Comparison of ENCODE assay signal across 13 cellular contexts in the genomic region with DNA sequence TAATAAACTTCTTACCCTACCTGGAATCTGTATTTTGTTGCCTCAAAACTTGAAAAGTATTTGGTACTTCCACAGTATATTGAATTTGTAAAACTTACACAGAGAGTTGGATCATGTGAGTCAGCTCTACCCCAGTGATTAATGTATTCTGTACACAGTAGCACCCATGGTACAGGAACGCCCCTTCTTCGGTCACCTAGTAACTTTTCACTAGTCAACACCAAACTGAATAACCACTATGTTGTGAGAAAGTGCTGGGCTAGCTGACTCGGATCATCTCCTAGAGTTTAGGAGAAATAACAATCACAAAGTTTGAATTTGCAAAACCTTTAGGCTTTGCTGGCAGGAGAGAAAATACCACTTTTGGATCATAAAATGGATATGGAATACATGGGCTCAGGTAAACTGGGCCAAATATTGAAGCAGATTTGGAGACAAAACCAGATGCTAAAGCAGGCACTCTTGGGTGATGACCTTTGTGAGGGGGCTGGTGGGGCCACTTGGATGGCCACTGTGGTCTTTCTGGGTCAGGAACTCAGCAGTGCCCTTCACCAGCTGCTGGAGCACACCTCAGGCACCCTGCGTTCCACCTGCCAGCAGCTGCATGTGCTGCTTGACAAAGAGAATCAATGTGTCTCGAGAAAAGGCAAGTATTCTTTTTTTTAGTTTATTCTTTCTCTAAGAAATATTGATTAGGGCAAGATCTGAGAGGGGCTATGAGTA. TPM values are rescaled to one million over a fixed set of nuclear protein-coding genes. Genes with fewer than 3 reads are reported as not detected.
DNase-seq lines count a peak whose midpoint lies in the region; ATAC-seq lines count a peak whose summit lies in the region.
"Had no signal": no experiment of that assay in that cellular context is flagged by ENCODE, and none has a peak within 500 bp of the region (broad histone marks: within the 10 kb centered on the region; RNA-seq: fewer than 3 reads in every experiment).

DTHD1 (plus strand) TSS at position 233 of the 723 bp plus-strand sequence; CDS start at position 376, 143 bp downstream.

- no peaks in the 10 kb centered on the region for H3K36me3 Mint-ChIP-seq in T-cell

- no peaks in the 10 kb centered on the region for H3K9me3 ChIP-seq in esophagus (ENCODE audit: control insufficient read depth in 2 of 2, insufficient read depth in 1 of 2, low read depth in 1 of 2, low read length in 1 of 2)

- H3K4me3 Mint-ChIP-seq in T-cell = peak within 1 kb of the TSS; percentile 57 to 71 (median 65)

- peak within 1 kb of the TSS; percentile 41 to 62 for H3K27ac ChIP-seq in esophagus (ENCODE audit: low read depth in 2 of 2, low read length in 1 of 2)
- H3K27ac ChIP-seq: HL-60 had no signal

- ATAC-seq in T-cell (replicated peaks in 1 of 4) = no peak
- peak; percentile 71 for ATAC-seq in stimulated activated naive CD8-positive, alpha-beta T cell treated with anti-CD3 and anti-CD28 coated beads, Interleukin-15, Interleukin-2, amounts not matched to agents 100 U/mL and 50 U/mL, for 24 hours
- ATAC-seq in GM18861 (IDR thresholded peaks at IDR 0.05; ENCODE audit: unreplicated experiment) = no peak

- CTCF ChIA-PET in T-cell (lab: Charles Lee) = interaction anchor here (0.6 to 1.5 kb wide), 4 partner anchors 14 to 1289 kb away, joined by 3 to 5 read pairs (median 4); no protein-coding TSS in a partner anchor

- POLR2A ChIA-PET in T-cell (lab: Charles Lee) = interaction anchor here in 1 of 2 donors (0.6 to 1.4 kb wide), 3 partner anchors 37 to 41 kb away, joined by 3 to 10 read pairs (median 4); partner anchors contain the start of gene ARAP2

- peaks cover 0 to 3% (median 0%) of the 10 kb centered on the region in 3 donors for H3K9me3 Mint-ChIP-seq in T-cell

- WGBS in esophagus, 2 donors = 67 to 79% methylated on average over 5 of the region's 5 CpGs

- no peaks in the 10 kb centered on the region for H3K27me3 ChIP-seq in esophagus (ENCODE audit: control insufficient read depth in 1 of 2, insufficient read depth in 2 of 2, low read length in 2 of 2)

- peak within 1 kb of the TSS; percentile 45 to 84 for H3K27ac Mint-ChIP-seq in T-cell

- DNase-seq in activated CD8-positive, alpha-beta memory T cell treated with anti-CD3 and anti-CD28 coated beads, Interleukin-2, amount 50 U/mL, for 4 hours = peak; percentile 23
- DNase-seq in activated CD8-positive, alpha-beta memory T cell treated with anti-CD3 and anti-CD28 coated beads for 24 hours = no peak
- DNase-seq in T-cell = peak in 17 of 34 experiments; percentile 2 to 50 (median 21)
- peak; percentile 28 for DNase-seq in stimulated activated naive CD8-positive, alpha-beta T cell treated with anti-CD3 and anti-CD28 coated beads, Interleukin-15, Interleukin-2, amounts not matched to agents 100 U/mL and 50 U/mL, for 24 hours
- no peak for DNase-seq in RPMI8226
- DNase-seq in activated CD4-positive, CD25-positive, alpha-beta regulatory T cell treated with anti-CD3 and anti-CD28 coated beads, Interleukin-2, amount 50 U/mL, for 72 hours = no peak
- DNase-seq: DMS79, MV-4-11, NCI-H446 had no signal

- peaks cover 22 to 68% (median 56%) of the 10 kb centered on the region in 3 donors for H3K4me1 Mint-ChIP-seq in T-cell

- no peak within 1 kb of the TSS for H3K4me3 ChIP-seq in esophagus (ENCODE audit: low read depth in 1 of 2, low read length in 2 of 2)

- H3K27me3 Mint-ChIP-seq in T-cell = no peaks in the 10 kb centered on the region

- no peaks in the 10 kb centered on the region for H3K36me3 ChIP-seq in esophagus (ENCODE audit: control insufficient read depth in 2 of 2, insufficient read depth in 2 of 2, low read length in 1 of 2)

- H3K4me1 ChIP-seq in esophagus (ENCODE audit: control insufficient read depth in 2 of 2, insufficient read depth in 2 of 2, low read length in 1 of 2) = peaks cover 0 to 2% of the 10 kb centered on the region in 2 donors

RNA-seq across cellular contexts. Expression of gene DTHD1, which starts in this region (rescaled TPM):
- total RNA-seq in T-cell = 1 to 10 TPM in 4 of 5 donors, under 1 TPM in 1; 0.79 to 7.9 (median 2.5) TPM
- under 1 TPM; 0.04 TPM for polyA plus RNA-seq in esophagus
- total RNA-seq: RPMI7951 had no signal

Comparison
In these comparisons a context has a peak if more than half of its experiments do, and no peak if none do; other contexts are left out.
1. DNase-seq: peak in activated CD8-positive, alpha-beta memory T cell treated with anti-CD3 and anti-CD28 coated beads, Interleukin-2, amount 50 U/mL, for 4 hours (single experiment) and stimulated activated naive CD8-positive, alpha-beta T cell treated with anti-CD3 and anti-CD28 coated beads, Interleukin-15, Interleukin-2, amounts not matched to agents 100 U/mL and 50 U/mL, for 24 hours (single experiment); none in activated CD8-positive, alpha-beta memory T cell treated with anti-CD3 and anti-CD28 coated beads for 24 hours (single experiment), RPMI8226 (single experiment) and activated CD4-positive, CD25-positive, alpha-beta regulatory T cell treated with anti-CD3 and anti-CD28 coated beads, Interleukin-2, amount 50 U/mL, for 72 hours (single experiment).